Comparison of ENCODE assay signal across 9 cellular contexts in genomic region chr9:122228906-122229837, GRCh38. TPM values are rescaled to one million over a fixed set of nuclear protein-coding genes. Genes with fewer than 3 reads are reported as not detected.
DNase-seq lines count a peak whose midpoint lies in the region; ATAC-seq, FAIRE-seq and TF ChIP-seq lines count a peak whose summit lies in the region.
"Had no signal": no experiment of that assay in that cellular context is flagged by ENCODE, and none has a peak within 500 bp of the region (broad histone marks: within the 10 kb centered on the region; RNA-seq: fewer than 3 reads in every experiment).

TSS of gene LHX6 (minus strand) at chr9:122228957. CDS start at chr9:122228740, 217 bp downstream.

- H3K4me1 Mint-ChIP-seq in glutamatergic neuron (ENCODE audit: low read depth, unreplicated experiment): peaks cover 10% of the 10 kb centered on the region

- no peak within 1 kb of the TSS for H3K27ac ChIP-seq in gastrocnemius medialis
- H3K27ac ChIP-seq: neutrophil had no signal

- in situ Hi-C loops in gastrocnemius medialis (cut with MboI; ENCODE audit: low sequenced_read_pairs in 4 of 4): no loop called here

- H3K27me3 ChIP-seq in gastrocnemius medialis: peaks cover 55 to 64% (median 56%) of the 10 kb centered on the region in 3 donors

- DNase-seq in H54 (ENCODE audit: insufficient read length, low spot score) (peak; percentile 88), T1000 (lab: John Stamatoyannopoulos, UW) (peak; percentile 38), glutamatergic neuron (no peak), gastrocnemius medialis (no peak), NCI-H1048 (lab: John Stamatoyannopoulos, UW) (no peak), NCI-H2107 (lab: John Stamatoyannopoulos, UW) (no peak), NCI-H446 treated with DMSO at 0.1 percent for 48 hours (lab: John Stamatoyannopoulos, UW) (no peak)

- TF ChIP-seq POLR2A in H54 (IDR thresholded peaks at IDR 0.05; ENCODE audit: low read depth, low read length): no peak
- TF ChIP-seq POLR2A in gastrocnemius medialis (IDR thresholded peaks at IDR 0.05): no peak

- peaks cover 0 to 19% of the 10 kb centered on the region in 2 donors for H3K4me1 ChIP-seq in gastrocnemius medialis

- peaks cover 25% of the 10 kb centered on the region for H3K27me3 Mint-ChIP-seq in glutamatergic neuron (ENCODE audit: unreplicated experiment)

- FAIRE-seq in H54 (lab: Jason Lieb, UNC): no peak

- TF ChIP-seq CTCF in glutamatergic neuron (IDR thresholded peaks at IDR 0.05; ENCODE audit: partially characterized antibody, unreplicated experiment) (no peak), gastrocnemius medialis (IDR thresholded peaks at IDR 0.05 in 4 of 5, conservative IDR thresholded peaks at IDR 0.05 in 1 of 5) (no peak)

- H3K36me3 Mint-ChIP-seq in glutamatergic neuron (ENCODE audit: unreplicated experiment): peaks cover 9% of the 10 kb centered on the region

- H3K36me3 ChIP-seq in gastrocnemius medialis: no peaks in the 10 kb centered on the region
- H3K36me3 ChIP-seq: neutrophil had no signal

- no peaks in the 10 kb centered on the region for H3K9me3 ChIP-seq in gastrocnemius medialis
- H3K9me3 ChIP-seq: neutrophil had no signal

- intact Hi-C loops in gastrocnemius medialis (cut with DNase I; ENCODE audit: low total_unique reads): no loop called here

- H3K9me3 Mint-ChIP-seq in glutamatergic neuron (ENCODE audit: unreplicated experiment): peaks cover 9% of the 10 kb centered on the region

- H3K4me3 Mint-ChIP-seq in glutamatergic neuron (ENCODE audit: unreplicated experiment): peak within 1 kb of the TSS; percentile 57

- H3K4me3 ChIP-seq in gastrocnemius medialis: peak within 1 kb of the TSS; percentile 40 to 57 (median 50)

- ATAC-seq in gastrocnemius medialis (peak in 1 of 2 donors; percentile 18), HG02610 (IDR thresholded peaks at IDR 0.05; ENCODE audit: unreplicated experiment) (no peak)

- H3K27ac Mint-ChIP-seq in glutamatergic neuron (ENCODE audit: unreplicated experiment): no peak within 1 kb of the TSS

RNA-seq across cellular contexts. Expression of gene LHX6, which starts in this region (rescaled TPM):
- total RNA-seq in glutamatergic neuron (ENCODE audit: unreplicated experiment) (2.8 TPM), gastrocnemius medialis (1 to 10 TPM in 3 of 4 donors, under 1 TPM in 1; 0.83 to 4.5 (median 1.7) TPM)

Comparison
In these comparisons a context has a peak if more than half of its experiments do, and no peak if none do; other contexts are left out.
1. DNase-seq: peak in H54 (single experiment) and T1000 (single experiment); none in glutamatergic neuron (single experiment), gastrocnemius medialis (0 of 2), NCI-H1048 (single experiment), NCI-H2107 (single experiment) and NCI-H446 treated with DMSO at 0.1 percent for 48 hours (single experiment).